9 cellular contexts compared by ENCODE assay signal in the genomic region with DNA sequence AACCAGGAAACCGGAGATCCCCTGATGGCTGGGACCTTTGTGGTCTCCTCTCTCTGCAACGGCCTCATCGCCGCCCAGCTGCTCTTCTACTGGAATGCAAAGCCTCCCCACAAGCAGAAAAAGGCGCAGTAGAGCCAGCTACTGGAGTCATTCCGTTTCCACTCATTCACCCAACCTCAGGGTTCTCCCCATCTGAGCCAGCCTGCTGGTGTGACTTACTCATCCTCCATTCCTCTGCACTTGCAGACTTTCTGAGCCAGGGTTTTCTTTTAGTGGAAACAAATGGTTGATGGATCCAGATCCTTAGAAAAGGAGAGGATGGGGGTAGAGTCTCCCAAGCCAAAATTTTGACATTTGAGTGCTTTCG. TPM values are rescaled to one million over a fixed set of nuclear protein-coding genes. Genes with fewer than 3 reads are reported as not detected.
DNase-seq lines count a peak whose midpoint lies in the region; ATAC-seq and TF ChIP-seq lines count a peak whose summit lies in the region.
"Had no signal": no experiment of that assay in that cellular context is flagged by ENCODE, and none has a peak within 500 bp of the region (broad histone marks: within the 10 kb centered on the region; RNA-seq: fewer than 3 reads in every experiment).

No MANE protein-coding gene starts in this region.

- WGBS in GM23248 (ENCODE audit: low coverage in 1 of 2, low lambda C conversion rate in 2 of 2, missing lambda C conversion rate in 2 of 2), 2 experiments: 1 to 3% methylated on average over 7 of the region's 7 CpGs

- peak; percentile 21 for TF ChIP-seq CTCF in AG04449 (IDR thresholded peaks at IDR 0.05; ENCODE audit: insufficient read depth, low read length, missing control alignments)

- in situ Hi-C loops in GM23248 (cut with MboI): no loop called here

- CTCF ChIA-PET in AG04449 (lab: Yijun Ruan, JAX): interaction anchor here (0.9 to 5.1 kb wide), 7 partner anchors 9 to 100 kb away, joined by 3 to 57 read pairs (median 7); a partner anchor contains a TSS

- peak overlapping the region; percentile 78 for H3K27ac ChIP-seq in GM23248

- H3K27ac Mint-ChIP-seq in activated T-helper 17 cell treated with anti-CD3 and anti-CD28 coated beads, Interleukin-2, amount 50 U/mL, for 72 hours: peak overlapping the region; percentile 43
- H3K27ac Mint-ChIP-seq: stimulated activated naive CD8-positive, alpha-beta T cell treated with anti-CD3 and anti-CD28 coated beads, Interleukin-15, Interleukin-2, amounts not matched to agents 100 ng/mL and 50 ng/mL, for 24 hours had no signal

- no peak for ATAC-seq in activated T-helper 17 cell treated with anti-CD3 and anti-CD28 coated beads, Interleukin-2, amount 50 U/mL, for 72 hours (replicated peaks)
- ATAC-seq in GM21381 (IDR thresholded peaks at IDR 0.05; ENCODE audit: unreplicated experiment) (no peak), HG03342 (IDR thresholded peaks at IDR 0.05; ENCODE audit: unreplicated experiment) (no peak), HG03432 (IDR thresholded peaks at IDR 0.05; ENCODE audit: unreplicated experiment) (no peak)

- peaks cover 40% of the 10 kb centered on the region for H3F3A ChIP-seq in GM23248 (ENCODE audit: insufficient read depth)

- TF ChIP-seq POLR2A in erythroblast (IDR thresholded peaks at IDR 0.05; ENCODE audit: low read length): no peak

- H3K79me2 ChIP-seq in GM23248 (ENCODE audit: insufficient read depth): peaks cover 30% of the 10 kb centered on the region

- peaks cover 66% of the 10 kb centered on the region for H3K36me3 Mint-ChIP-seq in activated T-helper 17 cell treated with anti-CD3 and anti-CD28 coated beads, Interleukin-2, amount 50 U/mL, for 72 hours (ENCODE audit: low read depth)

- H3K4me3 ChIP-seq in AG04449 (ENCODE audit: low read depth, low read length) (no peak overlapping the region), GM23248 (peak overlapping the region; percentile 44)

- H3K4me1 ChIP-seq in GM23248 (ENCODE audit: insufficient read depth): peaks cover 54% of the 10 kb centered on the region

- H3K27me3 Mint-ChIP-seq in activated T-helper 17 cell treated with anti-CD3 and anti-CD28 coated beads, Interleukin-2, amount 50 U/mL, for 72 hours: no peaks in the 10 kb centered on the region
- H3K27me3 Mint-ChIP-seq: stimulated activated naive CD8-positive, alpha-beta T cell treated with anti-CD3 and anti-CD28 coated beads, Interleukin-15, Interleukin-2, amounts not matched to agents 100 ng/mL and 50 ng/mL, for 24 hours had no signal

- no peak overlapping the region for H2AFZ ChIP-seq in GM23248

- H3K9me2 ChIP-seq in GM23248 (ENCODE audit: insufficient read depth): no peaks in the 10 kb centered on the region

- no peaks in the 10 kb centered on the region for H3K9me3 Mint-ChIP-seq in activated T-helper 17 cell treated with anti-CD3 and anti-CD28 coated beads, Interleukin-2, amount 50 U/mL, for 72 hours
- H3K9me3 Mint-ChIP-seq: stimulated activated naive CD8-positive, alpha-beta T cell treated with anti-CD3 and anti-CD28 coated beads, Interleukin-15, Interleukin-2, amounts not matched to agents 100 ng/mL and 50 ng/mL, for 24 hours had no signal

- DNase-seq in AG04449 (ENCODE audit: low read depth, low spot score) (peak; percentile 86), GM23248 (peak; percentile 98), islet precursor cell (peak; percentile 76), erythroblast (lab: John Stamatoyannopoulos, UW) (no peak)

- peak overlapping the region; percentile 66 for H3K9ac ChIP-seq in GM23248

- no peak overlapping the region for H3K4me3 Mint-ChIP-seq in activated T-helper 17 cell treated with anti-CD3 and anti-CD28 coated beads, Interleukin-2, amount 50 U/mL, for 72 hours
- H3K4me3 Mint-ChIP-seq: stimulated activated naive CD8-positive, alpha-beta T cell treated with anti-CD3 and anti-CD28 coated beads, Interleukin-15, Interleukin-2, amounts not matched to agents 100 ng/mL and 50 ng/mL, for 24 hours had no signal

- H3K27me3 ChIP-seq in GM23248 (replicated peaks; ENCODE audit: insufficient read depth): no peaks in the 10 kb centered on the region

- H3K36me3 ChIP-seq in GM23248 (ENCODE audit: low read depth): peaks cover 4% of the 10 kb centered on the region; the same call in 1 of the 2 replicates

- peak overlapping the region; percentile 77 for H3K4me2 ChIP-seq in GM23248 (ENCODE audit: unreplicated experiment)

- H3K9me3 ChIP-seq in GM23248 (ENCODE audit: low read depth): no peaks in the 10 kb centered on the region

- no peaks in the 10 kb centered on the region for H4K20me1 ChIP-seq in GM23248 (ENCODE audit: insufficient read depth)

- H3K4me1 Mint-ChIP-seq in activated T-helper 17 cell treated with anti-CD3 and anti-CD28 coated beads, Interleukin-2, amount 50 U/mL, for 72 hours: peaks cover 8% of the 10 kb centered on the region

- POLR2A ChIA-PET in AG04449 (lab: Yijun Ruan, JAX): interaction anchor here (0.6 to 4.4 kb wide), 10 partner anchors 9 to 236 kb away, joined by 3 to 31 read pairs (median 4); a partner anchor contains a TSS

RNA-seq across cellular contexts. Expression of a gene that starts 2.5 kb away (rescaled TPM):
- 3.9 TPM in 1 of 2 replicates, not detected in the other for total RNA-seq in GM23248 (2014; rRNA removed; shearing (Covaris generic))
- 0.71 and 1.1 TPM in 2 replicates for polyA plus RNA-seq in GM23248 (2016; fragmentation: Nextera tagmentation; extraction: Ambion mirVana)
- under 1 TPM in 1 of 2 donors, not detected in 1; 0.90 TPM for total RNA-seq in activated T-helper 17 cell treated with anti-CD3 and anti-CD28 coated beads, Interleukin-2, amount 50 U/mL, for 72 hours

RNA-seq across cellular contexts. Expression of a gene that starts 3.8 kb away (rescaled TPM):
- total RNA-seq in GM23248 (2014; rRNA removed; shearing (Covaris generic)): 127 and 195 TPM in 2 replicates
- 63.2 and 65.9 TPM in 2 replicates for polyA plus RNA-seq in GM23248 (2016; fragmentation: Nextera tagmentation; extraction: Ambion mirVana)
- 10 to 100 TPM; 58.3 to 96.4 TPM for total RNA-seq in activated T-helper 17 cell treated with anti-CD3 and anti-CD28 coated beads, Interleukin-2, amount 50 U/mL, for 72 hours

RNA-seq across cellular contexts. Expression of a gene that starts 8.0 kb away (rescaled TPM):
- 51.1 and 55.0 TPM in 2 replicates for total RNA-seq in GM23248 (2014; rRNA removed; shearing (Covaris generic))
- 84.5 and 88.1 TPM in 2 replicates for polyA plus RNA-seq in GM23248 (2016; fragmentation: Nextera tagmentation; extraction: Ambion mirVana)
- total RNA-seq in activated T-helper 17 cell treated with anti-CD3 and anti-CD28 coated beads, Interleukin-2, amount 50 U/mL, for 72 hours: 10 to 100 TPM; 17.5 to 51.8 TPM

RNA-seq across cellular contexts. Expression of a gene that starts 25.7 kb away (rescaled TPM):
- total RNA-seq in GM23248 (2014; rRNA removed; shearing (Covaris generic)): 82.5 and 111 TPM in 2 replicates
- 1.3 and 1.9 TPM in 2 replicates for polyA plus RNA-seq in GM23248 (2016; fragmentation: Nextera tagmentation; extraction: Ambion mirVana)
- 10 to 100 TPM; 28.9 to 59.3 TPM for total RNA-seq in activated T-helper 17 cell treated with anti-CD3 and anti-CD28 coated beads, Interleukin-2, amount 50 U/mL, for 72 hours

RNA-seq across cellular contexts. Expression of a gene that starts 27.3 kb away (rescaled TPM):
- total RNA-seq in GM23248 (2014; rRNA removed; shearing (Covaris generic)): 44.5 and 57.1 TPM in 2 replicates
- polyA plus RNA-seq in GM23248 (2016; fragmentation: Nextera tagmentation; extraction: Ambion mirVana): 10.9 and 13.5 TPM in 2 replicates
- 10 to 100 TPM; 34.4 to 37.0 TPM for total RNA-seq in activated T-helper 17 cell treated with anti-CD3 and anti-CD28 coated beads, Interleukin-2, amount 50 U/mL, for 72 hours

Comparison
In these comparisons a context has a peak if more than half of its experiments do, and no peak if none do; other contexts are left out.
1. DNase-seq: peak in AG04449 (single experiment), GM23248 (single experiment) and islet precursor cell (single experiment); none in erythroblast (0 of 2).